In genomic region chr17:80544655-80545498, GRCh38 we compare ENCODE assay signal across 8 cellular contexts. TPM values are rescaled to one million over a fixed set of nuclear protein-coding genes. Genes with fewer than 3 reads are reported as not detected.
DNase-seq lines count a peak whose midpoint lies in the region; ATAC-seq and TF ChIP-seq lines count a peak whose summit lies in the region.

Gene RPTOR, plus strand, starts transcription at chr17:80544838. Its CDS starts 792 bp downstream, at chr17:80545630.

- peak within 1 kb of the TSS; percentile 92 for H3K9ac ChIP-seq in BLaER1

- H3K4me2 ChIP-seq in BLaER1: peak within 1 kb of the TSS; percentile 99

- H4K20me1 ChIP-seq in BLaER1: peaks cover 29% of the 10 kb centered on the region

- peaks cover 3% of the 10 kb centered on the region for H3K27me3 Mint-ChIP-seq in activated T-helper 17 cell treated with anti-CD3 and anti-CD28 coated beads, Interleukin-2, amount 50 U/mL, for 72 hours
- H3K27me3 Mint-ChIP-seq in naive thymus-derived CD4-positive, alpha-beta T cell: peaks cover 0 to 4% (median 3%) of the 10 kb centered on the region in 5 donors

- ATAC-seq in RWPE2 (ENCODE audit: low read depth): peak; percentile 93
- peak; percentile 98 for ATAC-seq in activated T-helper 17 cell treated with anti-CD3 and anti-CD28 coated beads, Interleukin-2, amount 50 U/mL, for 72 hours (replicated peaks)
- peak; percentile 100 for ATAC-seq in naive thymus-derived CD4-positive, alpha-beta T cell
- peak; percentile 98 for ATAC-seq in stimulated activated effector memory CD8-positive, alpha-beta T cell treated with anti-CD3 and anti-CD28 coated beads, Interleukin-12 subunit alpha, Interleukin-12 subunit beta, amount 100 ng/mL, for 72 hours

- H3K27ac Mint-ChIP-seq in activated T-helper 17 cell treated with anti-CD3 and anti-CD28 coated beads, Interleukin-2, amount 50 U/mL, for 72 hours: peak within 1 kb of the TSS; percentile 96
- H3K27ac Mint-ChIP-seq in naive thymus-derived CD4-positive, alpha-beta T cell: peak within 1 kb of the TSS; percentile 85 to 97 (median 93)
- H3K27ac Mint-ChIP-seq in stimulated activated effector memory CD8-positive, alpha-beta T cell treated with anti-CD3 and anti-CD28 coated beads, Interleukin-12 subunit alpha, Interleukin-12 subunit beta, amount 100 ng/mL, for 72 hours: peak within 1 kb of the TSS; percentile 93

- peaks cover 4% of the 10 kb centered on the region for H3K36me3 Mint-ChIP-seq in activated T-helper 17 cell treated with anti-CD3 and anti-CD28 coated beads, Interleukin-2, amount 50 U/mL, for 72 hours (ENCODE audit: low read depth)
- H3K36me3 Mint-ChIP-seq in naive thymus-derived CD4-positive, alpha-beta T cell: peaks cover 0 to 3% (median 0%) of the 10 kb centered on the region in 5 donors
- H3K36me3 Mint-ChIP-seq in stimulated activated effector memory CD8-positive, alpha-beta T cell treated with anti-CD3 and anti-CD28 coated beads, Interleukin-12 subunit alpha, Interleukin-12 subunit beta, amount 100 ng/mL, for 72 hours: peaks cover 6% of the 10 kb centered on the region

- peak; percentile 94 for DNase-seq in GM20000 (ENCODE audit: low spot score)
- DNase-seq in LHCN-M2 (ENCODE audit: low read depth): peak; percentile 89
- peak; percentile 90 for DNase-seq in RWPE2 (ENCODE audit: low spot score)
- peak; percentile 90 for DNase-seq in fibroblast of mammary gland (ENCODE audit: low read depth)
- peak; percentile 71 to 91 (median 86) for DNase-seq in naive thymus-derived CD4-positive, alpha-beta T cell
- peak; percentile 70 to 93 for DNase-seq in stimulated activated effector memory CD8-positive, alpha-beta T cell treated with anti-CD3 and anti-CD28 coated beads, Interleukin-12 subunit alpha, Interleukin-12 subunit beta, amount 100 ng/mL, for 72 hours (ENCODE audit: low spot score in 2 of 2)

- no peaks in the 10 kb centered on the region for H3K9me3 Mint-ChIP-seq in activated T-helper 17 cell treated with anti-CD3 and anti-CD28 coated beads, Interleukin-2, amount 50 U/mL, for 72 hours
- H3K9me3 Mint-ChIP-seq in naive thymus-derived CD4-positive, alpha-beta T cell: peaks cover 0 to 3% (median 0%) of the 10 kb centered on the region in 11 donors
- H3K9me3 Mint-ChIP-seq in stimulated activated effector memory CD8-positive, alpha-beta T cell treated with anti-CD3 and anti-CD28 coated beads, Interleukin-12 subunit alpha, Interleukin-12 subunit beta, amount 100 ng/mL, for 72 hours: no peaks in the 10 kb centered on the region

- H3K4me3 Mint-ChIP-seq in activated T-helper 17 cell treated with anti-CD3 and anti-CD28 coated beads, Interleukin-2, amount 50 U/mL, for 72 hours: peak within 1 kb of the TSS; percentile 90
- H3K4me3 Mint-ChIP-seq in naive thymus-derived CD4-positive, alpha-beta T cell: peak within 1 kb of the TSS; percentile 88 to 97 (median 94)
- H3K4me3 Mint-ChIP-seq in stimulated activated effector memory CD8-positive, alpha-beta T cell treated with anti-CD3 and anti-CD28 coated beads, Interleukin-12 subunit alpha, Interleukin-12 subunit beta, amount 100 ng/mL, for 72 hours: peak within 1 kb of the TSS; percentile 81

- no peak for TF ChIP-seq CTCF in GM20000 (IDR thresholded peaks at IDR 0.05; ENCODE audit: extremely low read depth, missing control alignments)
- TF ChIP-seq CTCF in RWPE2 (IDR thresholded peaks at IDR 0.05; ENCODE audit: poor library complexity, severe bottlenecking): no peak
- no peak for TF ChIP-seq CTCF in fibroblast of mammary gland (conservative IDR thresholded peaks at IDR 0.05; ENCODE audit: control insufficient read depth, insufficient read depth, low read depth, low read length)

- H3K4me3 ChIP-seq in BLaER1: peak within 1 kb of the TSS; percentile 83
- H3K4me3 ChIP-seq in RWPE2 (ENCODE audit: severe bottlenecking): peak within 1 kb of the TSS; percentile 90
- H3K4me3 ChIP-seq in fibroblast of mammary gland (ENCODE audit: control insufficient read depth, low read depth, low read length): peak within 1 kb of the TSS; percentile 97
- H3K4me3 ChIP-seq in naive thymus-derived CD4-positive, alpha-beta T cell (ENCODE audit: low read length): peak within 1 kb of the TSS; percentile 97

- H3K9me3 ChIP-seq in BLaER1 (no peaks in the 10 kb centered on the region), RWPE2 (ENCODE audit: severe bottlenecking) (no peaks in the 10 kb centered on the region)
- no peaks in the 10 kb centered on the region for H3K9me3 ChIP-seq in naive thymus-derived CD4-positive, alpha-beta T cell (ENCODE audit: control insufficient read depth in 2 of 3, low read length in 3 of 3)

- H3K27ac ChIP-seq in BLaER1 (peak within 1 kb of the TSS; percentile 88), RWPE2 (ENCODE audit: poor library complexity, severe bottlenecking) (peak within 1 kb of the TSS; percentile 45)
- peak within 1 kb of the TSS; percentile 79 for H3K27ac ChIP-seq in naive thymus-derived CD4-positive, alpha-beta T cell (ENCODE audit: low read depth, low read length)

- H3K4me1 ChIP-seq in BLaER1 (peaks cover 28% of the 10 kb centered on the region), RWPE2 (ENCODE audit: insufficient read depth, poor library complexity, severe bottlenecking) (peaks cover 17% of the 10 kb centered on the region)
- H3K4me1 ChIP-seq in naive thymus-derived CD4-positive, alpha-beta T cell (ENCODE audit: control insufficient read depth in 2 of 2, insufficient read depth in 2 of 2, low read length in 2 of 2): peaks cover 13 to 15% of the 10 kb centered on the region in 2 donors

- CTCF ChIA-PET in naive thymus-derived CD4-positive, alpha-beta T cell (lab: Charles Lee): interaction anchor here (0.6 kb wide), 1 partner anchor 657 kb away, joined by 3 read pairs; no protein-coding TSS in a partner anchor

- H3K27me3 ChIP-seq in BLaER1: no peaks in the 10 kb centered on the region
- H3K27me3 ChIP-seq in RWPE2 (ENCODE audit: insufficient read depth, poor library complexity, severe bottlenecking): no peaks in the 10 kb centered on the region
- H3K27me3 ChIP-seq in naive thymus-derived CD4-positive, alpha-beta T cell (ENCODE audit: control insufficient read depth in 2 of 2, insufficient read depth in 2 of 2, low read length in 2 of 2): no peaks in the 10 kb centered on the region

- POLR2A ChIA-PET in naive thymus-derived CD4-positive, alpha-beta T cell (lab: Charles Lee): interaction anchor here (0.6 to 1.6 kb wide), 5 partner anchors 12 to 246 kb away, joined by 3 to 11 read pairs (median 4); no protein-coding TSS in a partner anchor

- intact Hi-C loops in naive thymus-derived CD4-positive, alpha-beta T cell (cut with micrococcal nuclease): loop anchor here (1.0 to 10.0 kb wide), 6 partner anchors 30 to 678 kb away; partner anchors contain the start of gene CEP131 (in 1 of the 2)

- H3K4me1 Mint-ChIP-seq in activated T-helper 17 cell treated with anti-CD3 and anti-CD28 coated beads, Interleukin-2, amount 50 U/mL, for 72 hours: peaks cover 6% of the 10 kb centered on the region
- H3K4me1 Mint-ChIP-seq in naive thymus-derived CD4-positive, alpha-beta T cell: peaks cover 17 to 39% (median 32%) of the 10 kb centered on the region in 7 donors
- H3K4me1 Mint-ChIP-seq in stimulated activated effector memory CD8-positive, alpha-beta T cell treated with anti-CD3 and anti-CD28 coated beads, Interleukin-12 subunit alpha, Interleukin-12 subunit beta, amount 100 ng/mL, for 72 hours: peaks cover 9% of the 10 kb centered on the region

- H3K36me3 ChIP-seq in BLaER1 (peaks cover 11% of the 10 kb centered on the region; the same call in 1 of the 2 replicates), RWPE2 (ENCODE audit: low read depth) (peaks cover 23% of the 10 kb centered on the region)
- peaks cover 0 to 16% (median 0%) of the 10 kb centered on the region in 3 experiments for H3K36me3 ChIP-seq in naive thymus-derived CD4-positive, alpha-beta T cell (ENCODE audit: control insufficient read depth in 2 of 3, insufficient read depth in 3 of 3, low read length in 3 of 3)

RNA-seq across cellular contexts. Expression of gene RPTOR, which starts in this region (rescaled TPM):
- total RNA-seq in LHCN-M2 (2014; rRNA removed): 24.1 and 25.1 TPM in 2 replicates
- 15.7 TPM for polyA plus RNA-seq in LHCN-M2 (2012)
- 100 to 1,000 TPM in 1 of 2 donors, 10 to 100 TPM in 1; 62.0 to 228 TPM for total RNA-seq in activated T-helper 17 cell treated with anti-CD3 and anti-CD28 coated beads, Interleukin-2, amount 50 U/mL, for 72 hours
- total RNA-seq in naive thymus-derived CD4-positive, alpha-beta T cell: 10 to 100 TPM; 53.7 to 89.8 (median 69.5) TPM
- 10 to 100 TPM; 10.9 to 14.7 TPM for polyA plus RNA-seq in naive thymus-derived CD4-positive, alpha-beta T cell

Comparison
In these comparisons a context has a peak if more than half of its experiments do, and no peak if none do; other contexts are left out.
1. Peak in every context shown above with its lines: DNase-seq, ATAC-seq, H3K4me3 ChIP-seq and H3K27ac ChIP-seq.